8 cellular contexts compared by ENCODE assay signal in genomic region chr22:31488346-31488883, GRCh38. TPM values are rescaled to one million over a fixed set of nuclear protein-coding genes. Genes with fewer than 3 reads are reported as not detected.
DNase-seq lines count a peak whose midpoint lies in the region; ATAC-seq and TF ChIP-seq lines count a peak whose summit lies in the region.

No MANE protein-coding gene starts in this region.

- H3K4me1 Mint-ChIP-seq in CD14-positive monocyte (peaks cover 28% of the 10 kb centered on the region), nephron progenitor cell (peaks cover 37% of the 10 kb centered on the region)

- H3K27me3 Mint-ChIP-seq in CD14-positive monocyte (ENCODE audit: low read depth in 3 of 3) = peaks cover 0 to 3% (median 0%) of the 10 kb centered on the region in 3 donors
- H3K27me3 Mint-ChIP-seq in nephron progenitor cell (ENCODE audit: low read depth, poor library complexity) = no peaks in the 10 kb centered on the region

- H3K4me1 ChIP-seq in colonic mucosa = no peaks in the 10 kb centered on the region

- DNase-seq in CD14-positive monocyte (ENCODE audit: low spot score) (no peak), colonic mucosa (no peak), nephron progenitor cell (no peak)
- DNase-seq in central memory CD4-positive, alpha-beta T cell = no peak

- ATAC-seq in esophagus mucosa (no peak), HG02623 (IDR thresholded peaks at IDR 0.05; ENCODE audit: unreplicated experiment) (no peak), GM18505 (IDR thresholded peaks at IDR 0.05; ENCODE audit: unreplicated experiment) (no peak)

- H3K9ac ChIP-seq in colonic mucosa (ENCODE audit: low read depth in 2 of 2, low read length in 2 of 2) = peak overlapping the region; percentile 87 to 89

- intact Hi-C loops in CD14-positive monocyte (cut with micrococcal nuclease) = loop anchor here (5.0 kb wide), 3 partner anchors 39 to 264 kb away; partner anchors contain the start of genes DEPDC5 (in 1 of the 2) and PRR14L (in 1 of the 2)
- intact Hi-C loops in colonic mucosa (cut with DNase I) = no loop called here

- H3K9me3 Mint-ChIP-seq in CD14-positive monocyte (no peaks in the 10 kb centered on the region), nephron progenitor cell (no peaks in the 10 kb centered on the region)

- H3K36me3 ChIP-seq in KOPT-K1 (ENCODE audit: insufficient read depth, low read length) = peaks cover 45% of the 10 kb centered on the region
- H3K36me3 ChIP-seq in colonic mucosa = no peaks in the 10 kb centered on the region

- H3K36me3 Mint-ChIP-seq in CD14-positive monocyte (peaks cover 31 to 39% of the 10 kb centered on the region in 2 donors), nephron progenitor cell (ENCODE audit: low read depth) (peaks cover 34% of the 10 kb centered on the region)

- H3K9me3 ChIP-seq in KOPT-K1 (ENCODE audit: insufficient read depth, low read length, poor library complexity, severe bottlenecking) = no peaks in the 10 kb centered on the region
- H3K9me3 ChIP-seq in colonic mucosa = no peaks in the 10 kb centered on the region

- no peak for TF ChIP-seq POLR2A in GM18505 (IDR thresholded peaks at IDR 0.05; ENCODE audit: borderline replicate concordance, extremely low read depth, insufficient read depth, insufficient read length)

- peak overlapping the region; percentile 80 for H3K27ac ChIP-seq in KOPT-K1 (ENCODE audit: low read depth, low read length, poor library complexity, severe bottlenecking)
- peak overlapping the region; percentile 54 for H3K27ac ChIP-seq in colonic mucosa

- peak overlapping the region; percentile 76 for H3K4me3 ChIP-seq in colonic mucosa

- H3K27me3 ChIP-seq in colonic mucosa = no peaks in the 10 kb centered on the region

- TF ChIP-seq CTCF in CD14-positive monocyte (IDR thresholded peaks at IDR 0.05) (no peak), colonic mucosa (IDR thresholded peaks at IDR 0.05) (no peak), nephron progenitor cell (IDR thresholded peaks at IDR 0.05) (no peak)

- H3K4me3 Mint-ChIP-seq in CD14-positive monocyte (peak overlapping the region; percentile 80 to 83), nephron progenitor cell (peak overlapping the region; percentile 83)

- H3K27ac Mint-ChIP-seq in CD14-positive monocyte = peak overlapping the region in 4 of 7 donors; percentile 32 to 74 (median 56)
- no peak overlapping the region for H3K27ac Mint-ChIP-seq in nephron progenitor cell

RNA-seq across cellular contexts. Expression of gene EIF4ENIF1, which starts 1.2 kb away (rescaled TPM):
- polyA plus RNA-seq in CD14-positive monocyte = 10 to 100 TPM in 1 of 2 donors, 1 to 10 TPM in 1; 2.5 to 11.5 TPM
- total RNA-seq in colonic mucosa (10 to 100 TPM; 25.2 to 25.4 TPM), esophagus mucosa (19.0 TPM)

RNA-seq across cellular contexts. Expression of gene SFI1, which starts 7.9 kb away (rescaled TPM):
- 1 to 10 TPM; 1.7 to 3.6 TPM for polyA plus RNA-seq in CD14-positive monocyte
- total RNA-seq in colonic mucosa = 10 to 100 TPM; 24.1 to 47.8 TPM
- 12.5 TPM for total RNA-seq in esophagus mucosa
